In genomic region chrX:149371984-149372383, GRCh38 we compare ENCODE assay signal across 26 cellular contexts.
DNase-seq lines count a peak whose midpoint lies in the region; ATAC-seq and TF ChIP-seq lines count a peak whose summit lies in the region.
"Had no signal": no experiment of that assay in that cellular context is flagged by ENCODE, and none has a peak within 500 bp of the region (broad histone marks: within the 10 kb centered on the region; RNA-seq: fewer than 3 reads in every experiment).

No MANE protein-coding gene starts in this region.

- WGBS in endodermal cell (ENCODE audit: insufficient coverage in 1 of 2, insufficient read length in 1 of 2), 2 experiments, result 80% methylated on average over 3 of the region's 3 CpGs; no CpG with 5 or more reads in 1 of the 2 experiments
- WGBS in heart right ventricle, 2 donors, result 65 to 71% methylated on average over 3 of the region's 3 CpGs

- H3K27me3 ChIP-seq in endodermal cell (ENCODE audit: control insufficient read depth, insufficient read depth, low read length, poor library complexity, severe bottlenecking) (no peaks in the 10 kb centered on the region), heart right ventricle (peaks cover 0 to 4% (median 0%) of the 10 kb centered on the region in 7 donors)
- H3K27me3 ChIP-seq: stomach, vagina had no signal

- H3K27me3 Mint-ChIP-seq in chondrocyte (ENCODE audit: low read depth), result no peaks in the 10 kb centered on the region
- peaks cover 1% of the 10 kb centered on the region for H3K27me3 Mint-ChIP-seq in endodermal cell (ENCODE audit: insufficient read depth)
- H3K27me3 Mint-ChIP-seq: activated naive CD8-positive, alpha-beta T cell treated with anti-CD3 and anti-CD28 coated beads, Interleukin-2, amount 50 U/mL, for 24 hours; dendritic cell treated with granulocyte-macrophage colony-stimulating factor and Interleukin-4, amounts not matched to agents 40 ng/mL and 50 ng/mL, for 4 days had no signal

- H3K9me3 ChIP-seq in endodermal cell (ENCODE audit: control insufficient read depth, low read length) (no peaks in the 10 kb centered on the region), heart right ventricle (no peaks in the 10 kb centered on the region)
- H3K9me3 ChIP-seq: stomach, vagina had no signal

- H3K9ac ChIP-seq in endodermal cell (ENCODE audit: extremely low read depth, low read length, poor library complexity, severe bottlenecking), result no peak overlapping the region

- H3K36me3 Mint-ChIP-seq in chondrocyte (ENCODE audit: low read depth), result no peaks in the 10 kb centered on the region
- no peaks in the 10 kb centered on the region for H3K36me3 Mint-ChIP-seq in endodermal cell (ENCODE audit: low read depth)
- H3K36me3 Mint-ChIP-seq in activated naive CD4-positive, alpha-beta T cell treated with anti-CD3 and anti-CD28 coated beads, Interleukin-2, amount 50 U/mL, for 72 hours, result no peaks in the 10 kb centered on the region
- H3K36me3 Mint-ChIP-seq: CD14-positive monocyte, T-cell had no signal

- peak overlapping the region; percentile 19 for H3K27ac Mint-ChIP-seq in chondrocyte (ENCODE audit: unreplicated experiment)
- H3K27ac Mint-ChIP-seq in endodermal cell, result no peak overlapping the region
- H3K27ac Mint-ChIP-seq in activated naive CD4-positive, alpha-beta T cell treated with anti-CD3 and anti-CD28 coated beads, Interleukin-2, amount 50 U/mL, for 72 hours, result no peak overlapping the region
- H3K27ac Mint-ChIP-seq: activated naive CD8-positive, alpha-beta T cell treated with anti-CD3 and anti-CD28 coated beads, Interleukin-2, amount 50 U/mL, for 24 hours; activated T-cell treated with anti-CD3 and anti-CD28 coated beads, Interleukin-2, amount 50 U/mL, for 72 hours; CD14-positive monocyte; dendritic cell treated with granulocyte-macrophage colony-stimulating factor and Interleukin-4, amounts not matched to agents 40 ng/mL and 50 ng/mL, for 4 days; T-cell had no signal

- intact Hi-C loops in heart right ventricle (cut with DNase I), result no loop called here

- H3K27ac ChIP-seq in endodermal cell (ENCODE audit: low read depth, low read length) (no peak overlapping the region), heart right ventricle (no peak overlapping the region)
- H3K27ac ChIP-seq: stomach, vagina had no signal

- TF ChIP-seq CTCF in chondrocyte (IDR thresholded peaks at IDR 0.05), result no peak
- TF ChIP-seq CTCF in endodermal cell (conservative IDR thresholded peaks at IDR 0.05), result no peak
- TF ChIP-seq CTCF in heart right ventricle (IDR thresholded peaks at IDR 0.05), result no peak

- H3K9me3 Mint-ChIP-seq in chondrocyte (ENCODE audit: low read depth) (peaks cover 21% of the 10 kb centered on the region), endodermal cell (peaks cover 58% of the 10 kb centered on the region)
- H3K9me3 Mint-ChIP-seq in activated naive CD4-positive, alpha-beta T cell treated with anti-CD3 and anti-CD28 coated beads, Interleukin-2, amount 50 U/mL, for 72 hours, result no peaks in the 10 kb centered on the region
- H3K9me3 Mint-ChIP-seq: activated naive CD8-positive, alpha-beta T cell treated with anti-CD3 and anti-CD28 coated beads, Interleukin-2, amount 50 U/mL, for 24 hours; activated T-cell treated with anti-CD3 and anti-CD28 coated beads, Interleukin-2, amount 50 U/mL, for 72 hours; dendritic cell treated with granulocyte-macrophage colony-stimulating factor and Interleukin-4, amounts not matched to agents 40 ng/mL and 50 ng/mL, for 4 days; T-cell had no signal

- H3K4me3 ChIP-seq in endodermal cell (ENCODE audit: low read length) (no peak overlapping the region), heart right ventricle (no peak overlapping the region)
- H3K4me3 ChIP-seq: stomach, vagina had no signal

- H3K4me3 Mint-ChIP-seq in chondrocyte (ENCODE audit: unreplicated experiment) (no peak overlapping the region), endodermal cell (no peak overlapping the region)
- H3K4me3 Mint-ChIP-seq: activated naive CD8-positive, alpha-beta T cell treated with anti-CD3 and anti-CD28 coated beads, Interleukin-2, amount 50 U/mL, for 24 hours; activated T-cell treated with anti-CD3 and anti-CD28 coated beads, Interleukin-2, amount 50 U/mL, for 72 hours; CD14-positive monocyte; dendritic cell treated with granulocyte-macrophage colony-stimulating factor and Interleukin-4, amounts not matched to agents 40 ng/mL and 50 ng/mL, for 4 days; T-cell had no signal

- peak; percentile 1 for DNase-seq in GM03348 (ENCODE audit: low spot score)
- peak; percentile 64 for DNase-seq in LHCN-M2 (ENCODE audit: low read depth)
- no peak for DNase-seq in chondrocyte (ENCODE audit: low spot score)
- DNase-seq in endodermal cell, result no peak
- no peak for DNase-seq in heart right ventricle
- DNase-seq in activated naive CD4-positive, alpha-beta T cell treated with anti-CD3 and anti-CD28 coated beads, Interleukin-2, amount 50 U/mL, for 72 hours (ENCODE audit: low spot score in 2 of 2), result no peak
- DNase-seq: activated naive CD8-positive, alpha-beta T cell treated with anti-CD3 and anti-CD28 coated beads, Interleukin-2, amount 50 U/mL, for 24 hours; activated T-cell treated with anti-CD3 and anti-CD28 coated beads, Interleukin-2, amount 50 U/mL, for 72 hours; central memory CD4-positive, alpha-beta T cell; DMS79; GF-D8; glutamatergic neuron; NCI-H1048; NCI-H2107; NCI-H446; NCI-H774; OCI-M1; right cardiac atrium; stimulated activated CD8-positive, alpha-beta memory T cell treated with anti-CD3 and anti-CD28 coated beads, Interleukin-4, amount 100 ng/mL, for 48 hours; stomach; T-cell had no signal

- peaks cover 22% of the 10 kb centered on the region for H3K4me1 Mint-ChIP-seq in chondrocyte (ENCODE audit: low read depth)
- peaks cover 1% of the 10 kb centered on the region for H3K4me1 Mint-ChIP-seq in endodermal cell
- H3K4me1 Mint-ChIP-seq: activated naive CD8-positive, alpha-beta T cell treated with anti-CD3 and anti-CD28 coated beads, Interleukin-2, amount 50 U/mL, for 24 hours; CD14-positive monocyte; T-cell had no signal

- H3K36me3 ChIP-seq in endodermal cell (ENCODE audit: control insufficient read depth, insufficient read depth, low read length), result no peaks in the 10 kb centered on the region
- no peaks in the 10 kb centered on the region for H3K36me3 ChIP-seq in heart right ventricle
- H3K36me3 ChIP-seq: stomach, vagina had no signal

- no peaks in the 10 kb centered on the region for H3K4me1 ChIP-seq in endodermal cell (ENCODE audit: control insufficient read depth, insufficient read depth, low read length)
- no peaks in the 10 kb centered on the region for H3K4me1 ChIP-seq in heart right ventricle
- H3K4me1 ChIP-seq: stomach, vagina had no signal

- ATAC-seq in heart right ventricle (no peak), HG02870 (IDR thresholded peaks at IDR 0.05; ENCODE audit: unreplicated experiment) (no peak)
- no peak for ATAC-seq in activated naive CD4-positive, alpha-beta T cell treated with anti-CD3 and anti-CD28 coated beads, Interleukin-2, amount 50 U/mL, for 72 hours
- ATAC-seq: activated naive CD8-positive, alpha-beta T cell treated with anti-CD3 and anti-CD28 coated beads, Interleukin-2, amount 50 U/mL, for 24 hours; activated T-cell treated with anti-CD3 and anti-CD28 coated beads, Interleukin-2, amount 50 U/mL, for 72 hours; left lobe of liver; right cardiac atrium; T-cell had no signal

Comparison
In these comparisons a context has a peak if more than half of its experiments do, and no peak if none do; other contexts are left out.
1. DNase-seq: peak in GM03348 (single experiment) and LHCN-M2 (single experiment); none in chondrocyte (single experiment), endodermal cell (single experiment), heart right ventricle (0 of 2) and activated naive CD4-positive, alpha-beta T cell treated with anti-CD3 and anti-CD28 coated beads, Interleukin-2, amount 50 U/mL, for 72 hours (0 of 2).